In genomic region chr1:39258925-39259244, GRCh38 we compare ENCODE assay signal across 12 cellular contexts. TPM values are rescaled to one million over a fixed set of nuclear protein-coding genes. Genes with fewer than 3 reads are reported as not detected.
DNase-seq lines count a peak whose midpoint lies in the region; ATAC-seq and TF ChIP-seq lines count a peak whose summit lies in the region.
"Had no signal": no experiment of that assay in that cellular context is flagged by ENCODE, and none has a peak within 500 bp of the region (broad histone marks: within the 10 kb centered on the region; RNA-seq: fewer than 3 reads in every experiment).

No MANE protein-coding gene starts in this region.

- no peak overlapping the region for H3K4me3 Mint-ChIP-seq in CD4-positive, alpha-beta T cell

- CTCF ChIA-PET in CD4-positive, alpha-beta T cell (lab: Charles Lee) = interaction anchor here (0.7 to 21.8 kb wide), 30 partner anchors 8 to 160 kb away, joined by 3 to 376 read pairs (median 4); partner anchors contain the start of gene MACF1

- no peak for ATAC-seq in CD4-positive, alpha-beta T cell (ENCODE audit: poor library complexity)
- peak; percentile 32 for ATAC-seq in sciatic nerve

- no peak for TF ChIP-seq CTCF in CD4-positive, alpha-beta T cell (IDR thresholded peaks at IDR 0.05)

- H3K4me1 Mint-ChIP-seq in CD4-positive, alpha-beta T cell (ENCODE audit: low read depth) = peaks cover 46% of the 10 kb centered on the region

- H3K9me3 Mint-ChIP-seq in CD4-positive, alpha-beta T cell = no peaks in the 10 kb centered on the region

- peaks cover 35% of the 10 kb centered on the region for H3K36me3 Mint-ChIP-seq in CD4-positive, alpha-beta T cell (ENCODE audit: low read depth)

- H3K27ac Mint-ChIP-seq in CD4-positive, alpha-beta T cell = peak overlapping the region; percentile 83

- no peak for DNase-seq in CD4-positive, alpha-beta T cell
- DNase-seq in sciatic nerve (ENCODE audit: low spot score) = no peak
- no peak for DNase-seq in mesenteric fat pad (ENCODE audit: low spot score)
- DNase-seq in NCI-H524 treated with DMSO at 0.1 percent for 48 hours (lab: John Stamatoyannopoulos, UW) = no peak
- DNase-seq in HT-29 (ENCODE audit: low spot score) = no peak
- no peak for DNase-seq in LoVo (ENCODE audit: low spot score)

- no peaks in the 10 kb centered on the region for H3K27me3 ChIP-seq in CD4-positive, alpha-beta T cell (ENCODE audit: control insufficient read depth, insufficient read depth, low read length)
- H3K27me3 ChIP-seq: colonic mucosa, neutrophil, SJSA1 had no signal

- peaks cover 73% of the 10 kb centered on the region for H3K36me3 ChIP-seq in KOPT-K1 (ENCODE audit: insufficient read depth, low read length)

- intact Hi-C loops in CD4-positive, alpha-beta T cell (cut with DNase I, micrococcal nuclease) = loop anchor here (1.0 to 2.0 kb wide), 6 partner anchors 67 to 161 kb away; no protein-coding TSS in a partner anchor
- intact Hi-C loops in sciatic nerve (cut with DNase I) = loop anchor here (5.0 kb wide), 1 partner anchor 157 kb away; no protein-coding TSS in a partner anchor

- POLR2A ChIA-PET in CD4-positive, alpha-beta T cell (lab: Charles Lee) = interaction anchor here (1.0 to 4.5 kb wide), 8 partner anchors 9 to 461 kb away, joined by 3 to 75 read pairs (median 4); partner anchors contain the start of gene MACF1

- no peaks in the 10 kb centered on the region for H3K9me3 ChIP-seq in CD4-positive, alpha-beta T cell (ENCODE audit: control insufficient read depth, low read length)
- H3K9me3 ChIP-seq in KOPT-K1 (ENCODE audit: insufficient read depth, low read length, poor library complexity, severe bottlenecking) = no peaks in the 10 kb centered on the region
- H3K9me3 ChIP-seq: Caco-2, colonic mucosa, neutrophil, SJSA1 had no signal

- H3K27me3 Mint-ChIP-seq in CD4-positive, alpha-beta T cell = no peaks in the 10 kb centered on the region

- no peak overlapping the region for H3K27ac ChIP-seq in CD4-positive, alpha-beta T cell (ENCODE audit: low read depth, low read length)
- H3K27ac ChIP-seq in KOPT-K1 (ENCODE audit: low read depth, low read length, poor library complexity, severe bottlenecking) = peak overlapping the region; percentile 16
- H3K27ac ChIP-seq in cingulate gyrus (ENCODE audit: low read depth, low read length) = peak overlapping the region; percentile 73
- H3K27ac ChIP-seq: colonic mucosa, neutrophil, SJSA1 had no signal

RNA-seq across cellular contexts. Expression of gene MACF1, which starts 54.4 kb away (rescaled TPM):
- 100 to 1,000 TPM; 248 to 252 TPM for total RNA-seq in CD4-positive, alpha-beta T cell
- total RNA-seq in sciatic nerve = 322 TPM
- 386 TPM for total RNA-seq in mesenteric fat pad
- total RNA-seq in HT-29 (2014; rRNA removed; shearing (Covaris generic)) = 77.4 and 79.5 TPM in 2 replicates
